1 cellular context compared by ENCODE assay signal in the genomic region with DNA sequence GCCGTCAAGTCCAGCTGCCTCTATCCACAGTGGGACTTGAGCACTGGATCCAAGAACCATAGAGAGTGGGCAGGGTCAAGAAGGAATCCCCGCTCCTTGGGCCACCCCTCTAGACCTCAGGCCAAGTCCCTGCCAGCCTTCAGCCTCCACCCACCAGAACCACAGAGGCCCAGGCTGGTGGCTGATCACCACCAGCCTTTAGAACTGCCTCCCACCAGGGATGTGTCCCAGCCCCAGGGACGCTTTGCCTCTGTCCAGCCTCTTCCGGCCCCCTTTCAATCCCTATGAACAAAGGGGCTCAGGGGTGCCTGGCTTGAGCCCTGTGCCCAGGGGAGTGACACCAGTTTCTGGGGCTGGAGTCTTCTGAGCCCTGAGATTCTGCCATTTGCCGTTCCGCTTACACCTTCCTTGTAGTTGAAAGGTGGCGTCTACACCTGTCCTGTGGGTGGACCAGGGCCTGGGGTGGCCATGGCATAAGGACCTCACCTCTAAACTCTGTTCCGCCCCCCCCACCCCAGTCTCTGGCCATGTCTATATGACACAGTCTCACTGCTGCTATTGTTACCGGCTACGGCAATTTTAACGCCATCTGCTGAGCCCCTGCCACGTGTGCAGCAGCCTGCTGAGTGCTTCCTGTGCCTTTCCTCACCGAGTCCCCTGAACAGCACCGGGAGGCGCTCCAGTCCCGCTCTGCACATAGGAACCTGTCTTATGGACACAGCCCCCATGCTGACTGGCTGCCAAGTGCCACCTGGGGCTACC.
TF ChIP-seq lines count a peak whose summit lies in the region.

No MANE protein-coding gene starts in this region.

TF ChIP-seq in WTC11, 78 proteins besides CTCF, POLR2A, EP300 and RAD21 (continued from another document):
- TF ChIP-seq, protein P1, sequence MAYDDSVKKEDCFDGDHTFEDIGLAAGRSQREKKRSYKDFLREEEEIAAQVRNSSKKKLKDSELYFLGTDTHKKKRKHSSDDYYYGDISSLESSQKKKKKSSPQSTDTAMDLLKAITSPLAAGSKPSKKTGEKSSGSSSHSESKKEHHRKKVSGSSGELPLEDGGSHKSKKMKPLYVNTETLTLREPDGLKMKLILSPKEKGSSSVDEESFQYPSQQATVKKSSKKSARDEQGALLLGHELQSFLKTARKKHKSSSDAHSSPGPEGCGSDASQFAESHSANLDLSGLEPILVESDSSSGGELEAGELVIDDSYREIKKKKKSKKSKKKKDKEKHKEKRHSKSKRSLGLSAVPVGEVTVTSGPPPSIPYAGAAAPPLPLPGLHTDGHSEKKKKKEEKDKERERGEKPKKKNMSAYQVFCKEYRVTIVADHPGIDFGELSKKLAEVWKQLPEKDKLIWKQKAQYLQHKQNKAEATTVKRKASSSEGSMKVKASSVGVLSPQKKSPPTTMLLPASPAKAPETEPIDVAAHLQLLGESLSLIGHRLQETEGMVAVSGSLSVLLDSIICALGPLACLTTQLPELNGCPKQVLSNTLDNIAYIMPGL (CRISPR knock-in tag; IDR thresholded peaks at IDR 0.05), result no peak
- no peak for TF ChIP-seq ZNF396 (CRISPR knock-in tag; IDR thresholded peaks at IDR 0.05; ENCODE audit: borderline replicate concordance)
- TF ChIP-seq, protein P2, sequence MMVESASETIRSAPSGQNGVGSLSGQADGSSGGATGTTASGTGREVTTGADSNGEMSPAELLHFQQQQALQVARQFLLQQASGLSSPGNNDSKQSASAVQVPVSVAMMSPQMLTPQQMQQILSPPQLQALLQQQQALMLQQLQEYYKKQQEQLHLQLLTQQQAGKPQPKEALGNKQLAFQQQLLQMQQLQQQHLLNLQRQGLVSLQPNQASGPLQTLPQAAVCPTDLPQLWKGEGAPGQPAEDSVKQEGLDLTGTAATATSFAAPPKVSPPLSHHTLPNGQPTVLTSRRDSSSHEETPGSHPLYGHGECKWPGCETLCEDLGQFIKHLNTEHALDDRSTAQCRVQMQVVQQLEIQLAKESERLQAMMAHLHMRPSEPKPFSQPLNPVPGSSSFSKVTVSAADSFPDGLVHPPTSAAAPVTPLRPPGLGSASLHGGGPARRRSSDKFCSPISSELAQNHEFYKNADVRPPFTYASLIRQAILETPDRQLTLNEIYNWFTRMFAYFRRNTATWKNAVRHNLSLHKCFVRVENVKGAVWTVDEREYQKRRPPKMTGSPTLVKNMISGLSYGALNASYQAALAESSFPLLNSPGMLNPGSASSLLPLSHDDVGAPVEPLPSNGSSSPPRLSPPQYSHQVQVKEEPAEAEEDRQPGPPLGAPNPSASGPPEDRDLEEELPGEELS (CRISPR knock-in tag; IDR thresholded peaks at IDR 0.05), result no peak
- no peak for TF ChIP-seq ELF4 (CRISPR knock-in tag; IDR thresholded peaks at IDR 0.05; ENCODE audit: low read depth)
- no peak for TF ChIP-seq HMGA2 (CRISPR knock-in tag; IDR thresholded peaks at IDR 0.05)
